13 cellular contexts compared by ENCODE assay signal in the genomic region with DNA sequence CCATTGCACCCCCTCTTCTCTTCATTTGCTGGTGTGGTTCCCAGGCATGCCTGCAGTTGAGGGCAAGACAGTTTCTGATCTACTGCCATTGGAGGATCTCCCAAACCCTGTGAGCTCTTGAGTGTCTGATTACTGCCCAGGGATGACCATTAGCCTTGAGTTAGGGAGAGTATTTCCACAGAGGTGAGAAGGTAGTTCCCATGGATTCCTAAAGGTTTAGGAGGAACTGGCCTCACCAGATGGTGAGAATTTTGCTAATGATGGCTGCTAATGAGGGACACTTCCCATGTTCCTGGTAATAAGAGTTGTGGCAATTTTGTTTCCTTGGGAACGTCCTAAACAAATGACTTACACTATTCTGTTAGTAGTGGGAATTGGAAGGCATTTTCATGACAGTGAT.
"Had no signal": no experiment of that assay in that cellular context is flagged by ENCODE, and none has a peak within 500 bp of the region (broad histone marks: within the 10 kb centered on the region; RNA-seq: fewer than 3 reads in every experiment).

No MANE protein-coding gene starts in this region.

- H3K4me1 Mint-ChIP-seq: activated B cell treated with CpG ODN at 0.5 μM for 24 hours; activated CD4-positive, alpha-beta T cell treated with anti-CD3 and anti-CD28 coated beads, Interleukin-2, amount 10 ng/mL, durations not matched to agents 24 days and 14 days; activated T-helper 17 cell treated with anti-CD3 and anti-CD28 coated beads, Interleukin-2, amount 50 U/mL, for 72 hours; T-helper 17 cell had no signal

- H3K9me3 ChIP-seq: tibial artery had no signal

- H3K36me3 Mint-ChIP-seq: brain had no signal

- DNase-seq: activated B cell treated with CpG ODN at 0.5 μM for 24 hours; activated CD4-positive, alpha-beta T cell treated with anti-CD3 and anti-CD28 coated beads, Interleukin-2, amount 10 ng/mL, durations not matched to agents 24 days and 14 days; activated CD8-positive, alpha-beta memory T cell treated with anti-CD3 and anti-CD28 coated beads for 24 hours; activated naive CD4-positive, alpha-beta T cell treated with anti-CD3 and anti-CD28 coated beads for 36 hours; dermis blood vessel endothelial cell; left colon; mammary epithelial cell; nephron progenitor cell; T-helper 17 cell; tibial artery had no signal

- ATAC-seq: activated T-helper 17 cell treated with anti-CD3 and anti-CD28 coated beads, Interleukin-2, amount 50 U/mL, for 72 hours; left colon; T-helper 17 cell had no signal

- H3K9me3 Mint-ChIP-seq: activated B cell treated with CpG ODN at 0.5 μM for 24 hours; activated CD4-positive, alpha-beta T cell treated with anti-CD3 and anti-CD28 coated beads, Interleukin-2, amount 10 ng/mL, durations not matched to agents 24 days and 14 days; activated naive CD4-positive, alpha-beta T cell treated with anti-CD3 and anti-CD28 coated beads for 36 hours; activated T-helper 17 cell treated with anti-CD3 and anti-CD28 coated beads, Interleukin-2, amount 50 U/mL, for 72 hours; brain had no signal

- H3K27me3 Mint-ChIP-seq: activated B cell treated with CpG ODN at 0.5 μM for 24 hours; activated CD4-positive, alpha-beta T cell treated with anti-CD3 and anti-CD28 coated beads, Interleukin-2, amount 10 ng/mL, durations not matched to agents 24 days and 14 days; activated T-helper 17 cell treated with anti-CD3 and anti-CD28 coated beads, Interleukin-2, amount 50 U/mL, for 72 hours; T-helper 17 cell had no signal

- H3K4me3 Mint-ChIP-seq: activated B cell treated with CpG ODN at 0.5 μM for 24 hours; activated CD4-positive, alpha-beta T cell treated with anti-CD3 and anti-CD28 coated beads, Interleukin-2, amount 10 ng/mL, durations not matched to agents 24 days and 14 days; activated naive CD4-positive, alpha-beta T cell treated with anti-CD3 and anti-CD28 coated beads for 36 hours; activated T-helper 17 cell treated with anti-CD3 and anti-CD28 coated beads, Interleukin-2, amount 50 U/mL, for 72 hours; brain; nephron progenitor cell; T-helper 17 cell had no signal

- H3K36me3 ChIP-seq: tibial artery had no signal

- H3K4me3 ChIP-seq: skin epidermis, tibial artery had no signal

- H3K27ac Mint-ChIP-seq: activated B cell treated with CpG ODN at 0.5 μM for 24 hours; activated CD4-positive, alpha-beta T cell treated with anti-CD3 and anti-CD28 coated beads, Interleukin-2, amount 10 ng/mL, durations not matched to agents 24 days and 14 days; activated naive CD4-positive, alpha-beta T cell treated with anti-CD3 and anti-CD28 coated beads for 36 hours; activated T-helper 17 cell treated with anti-CD3 and anti-CD28 coated beads, Interleukin-2, amount 50 U/mL, for 72 hours; nephron progenitor cell; T-helper 17 cell had no signal

- H3K27me3 ChIP-seq: tibial artery had no signal
